In genomic region chr14:32933943-32934890, GRCh38 we compare ENCODE assay signal across 10 cellular contexts. TPM values are rescaled to one million over a fixed set of nuclear protein-coding genes. Genes with fewer than 3 reads are reported as not detected.
DNase-seq lines count a peak whose midpoint lies in the region; TF ChIP-seq lines count a peak whose summit lies in the region.
"Had no signal": no experiment of that assay in that cellular context is flagged by ENCODE, and none has a peak within 500 bp of the region (broad histone marks: within the 10 kb centered on the region; RNA-seq: fewer than 3 reads in every experiment).

No MANE protein-coding gene starts in this region.

- CTCF ChIA-PET in CD8-positive, alpha-beta memory T cell (lab: Charles Lee), result no interaction called here

- H3K14ac ChIP-seq in mesenchymal stem cell (ENCODE audit: low read length in 2 of 2), result peak overlapping the region in 1 of 2 experiments; percentile 74

- H4K8ac ChIP-seq in mesenchymal stem cell (ENCODE audit: low read length), result no peak overlapping the region

- intact Hi-C loops in uterus (cut with DNase I; ENCODE audit: low total_unique reads), result no loop called here

- H2BK12ac ChIP-seq in mesenchymal stem cell (ENCODE audit: low read length in 2 of 2), result peak overlapping the region in 1 of 2 experiments; percentile 18

- peak; percentile 60 for DNase-seq in GM03348 (ENCODE audit: low spot score)
- DNase-seq in NCI-H2171 treated with DMSO at 0.1 percent for 48 hours (lab: John Stamatoyannopoulos, UW), result peak; percentile 47
- peak; percentile 78 for DNase-seq in ecto neural progenitor cell (ENCODE audit: low spot score)
- DNase-seq in mesenchymal stem cell, result peak; percentile 64
- peak; percentile 23 to 25 for DNase-seq in uterus
- DNase-seq in NCI-H526 treated with DMSO at 0.1 percent for 48 hours (lab: John Stamatoyannopoulos, UW), result no peak
- DNase-seq in stimulated activated CD4-positive, alpha-beta T cell treated with anti-CD3 and anti-CD28 coated beads, Interleukin-2, amount 100 ng/mL, for 48 hours, result no peak
- no peak for DNase-seq in CD8-positive, alpha-beta memory T cell

- peak overlapping the region in 1 of 7 donors; percentile 50 for H3K4me3 Mint-ChIP-seq in CD8-positive, alpha-beta memory T cell

- H3K36me3 ChIP-seq in mesenchymal stem cell (ENCODE audit: control insufficient read depth in 1 of 2, insufficient read depth in 2 of 2, low read depth in 1 of 2, low read length in 2 of 2) (no peaks in the 10 kb centered on the region), uterus (no peaks in the 10 kb centered on the region)
- no peaks in the 10 kb centered on the region for H3K36me3 ChIP-seq in CD8-positive, alpha-beta memory T cell (ENCODE audit: insufficient read depth, low read length)
- H3K36me3 ChIP-seq: neutrophil had no signal

- no peak overlapping the region for H2BK120ac ChIP-seq in mesenchymal stem cell (ENCODE audit: low read depth, low read length)

- TF ChIP-seq CTCF in uterus (IDR thresholded peaks at IDR 0.05), result no peak

- H3K79me1 ChIP-seq in mesenchymal stem cell (replicated peaks; ENCODE audit: low read length, poor library complexity, severe bottlenecking), result no peaks in the 10 kb centered on the region

- no peak overlapping the region for H4K91ac ChIP-seq in mesenchymal stem cell (ENCODE audit: low read length)

- peak overlapping the region; percentile 45 to 56 for H3K18ac ChIP-seq in mesenchymal stem cell (ENCODE audit: low read depth in 1 of 2, low read length in 2 of 2)

- no peak overlapping the region for H2BK15ac ChIP-seq in mesenchymal stem cell (ENCODE audit: low read depth, poor library complexity, severe bottlenecking)

- H2BK5ac ChIP-seq in mesenchymal stem cell (ENCODE audit: low read depth, low read length, poor library complexity, severe bottlenecking), result no peak overlapping the region

- peaks cover 37 to 55% of the 10 kb centered on the region in 2 donors for H3K27me3 Mint-ChIP-seq in CD8-positive, alpha-beta memory T cell

- no peaks in the 10 kb centered on the region for H3K9me3 ChIP-seq in mesenchymal stem cell (ENCODE audit: control insufficient read depth, low read length)
- no peaks in the 10 kb centered on the region for H3K9me3 ChIP-seq in uterus
- H3K9me3 ChIP-seq in CD8-positive, alpha-beta memory T cell (ENCODE audit: low read length), result no peaks in the 10 kb centered on the region
- H3K9me3 ChIP-seq: neutrophil had no signal

- H3K23ac ChIP-seq in mesenchymal stem cell (ENCODE audit: low read length in 2 of 2), result peak overlapping the region in 1 of 2 experiments; percentile 77

- H3K27ac Mint-ChIP-seq in CD8-positive, alpha-beta memory T cell, result no peak overlapping the region

- H3K27ac ChIP-seq in mesenchymal stem cell (ENCODE audit: low read length, poor library complexity, severe bottlenecking), result no peak overlapping the region
- no peak overlapping the region for H3K27ac ChIP-seq in uterus
- no peak overlapping the region for H3K27ac ChIP-seq in CD8-positive, alpha-beta memory T cell (ENCODE audit: low read depth, low read length)
- H3K27ac ChIP-seq: neutrophil had no signal

- H3K9ac ChIP-seq in mesenchymal stem cell (ENCODE audit: low read length), result peak overlapping the region; percentile 59

- H3K4me1 Mint-ChIP-seq in CD8-positive, alpha-beta memory T cell, result peaks cover 0 to 7% (median 4%) of the 10 kb centered on the region in 3 donors

- under 1% methylated on average over 62 of the region's 80 CpGs for WGBS in mesenchymal stem cell

- no peak overlapping the region for H2AFZ ChIP-seq in mesenchymal stem cell (ENCODE audit: low read depth, low read length)

- no peak for TF ChIP-seq POLR2A in uterus (IDR thresholded peaks at IDR 0.05)

- H3K4me2 ChIP-seq in mesenchymal stem cell (ENCODE audit: low read length, poor library complexity, severe bottlenecking), result peak overlapping the region; percentile 97

- H3K4me3 ChIP-seq in mesenchymal stem cell (ENCODE audit: insufficient read depth in 1 of 2, low read depth in 1 of 2, low read length in 2 of 2) (peak overlapping the region; percentile 41 to 85), uterus (peak overlapping the region; percentile 27 to 41)
- no peak overlapping the region for H3K4me3 ChIP-seq in CD8-positive, alpha-beta memory T cell (ENCODE audit: low read length)

- H3K9me3 Mint-ChIP-seq in CD8-positive, alpha-beta memory T cell, result peaks cover 0 to 10% (median 6%) of the 10 kb centered on the region in 5 donors

- no peak overlapping the region for H2AK5ac ChIP-seq in mesenchymal stem cell (ENCODE audit: low read length, severe bottlenecking)

- no peak overlapping the region for H3K4ac ChIP-seq in mesenchymal stem cell (ENCODE audit: low read depth in 1 of 2, low read length in 2 of 2)

- H3K36me3 Mint-ChIP-seq in CD8-positive, alpha-beta memory T cell, result peaks cover 0 to 4% (median 0%) of the 10 kb centered on the region in 3 donors

- POLR2A ChIA-PET in CD8-positive, alpha-beta memory T cell (lab: Charles Lee), result no interaction called here

- H3K27me3 ChIP-seq in mesenchymal stem cell (ENCODE audit: control insufficient read depth in 1 of 2, insufficient read depth in 1 of 2, low read length in 2 of 2) (peaks cover 41 to 53% of the 10 kb centered on the region in 2 experiments), uterus (peaks cover 11 to 25% of the 10 kb centered on the region in 2 donors)
- H3K27me3 ChIP-seq in CD8-positive, alpha-beta memory T cell (ENCODE audit: insufficient read depth, low read length, poor library complexity, severe bottlenecking), result no peaks in the 10 kb centered on the region

- peaks cover 33% of the 10 kb centered on the region for H3K4me1 ChIP-seq in mesenchymal stem cell (ENCODE audit: control insufficient read depth, insufficient read depth, low read depth, low read length)
- peaks cover 0 to 16% of the 10 kb centered on the region in 2 donors for H3K4me1 ChIP-seq in uterus
- H3K4me1 ChIP-seq in CD8-positive, alpha-beta memory T cell (ENCODE audit: insufficient read depth, low read length), result no peaks in the 10 kb centered on the region

RNA-seq across cellular contexts. Expression of gene NPAS3, which starts 4.5 kb away (rescaled TPM):
- 2.7 TPM for polyA plus RNA-seq in mesenchymal stem cell (2013, experiment 1 of 2)
- polyA plus RNA-seq in mesenchymal stem cell (2013, experiment 2 of 2), result 2.9 TPM
- total RNA-seq in uterus, result 10 to 100 TPM in 1 of 4 donors, 1 to 10 TPM in 2, under 1 TPM in 1; 0.51 to 15.2 (median 6.6) TPM
- not detected for total RNA-seq in CD8-positive, alpha-beta memory T cell
- not detected for polyA plus RNA-seq in CD8-positive, alpha-beta memory T cell
- total RNA-seq: LHCN-M2 had no signal

Comparison
In these comparisons a context has a peak if more than half of its experiments do, and no peak if none do; other contexts are left out.
1. DNase-seq: peak in GM03348 (single experiment), NCI-H2171 treated with DMSO at 0.1 percent for 48 hours (single experiment), ecto neural progenitor cell (single experiment), mesenchymal stem cell (single experiment) and uterus (2 of 2); none in NCI-H526 treated with DMSO at 0.1 percent for 48 hours (single experiment), stimulated activated CD4-positive, alpha-beta T cell treated with anti-CD3 and anti-CD28 coated beads, Interleukin-2, amount 100 ng/mL, for 48 hours (0 of 2) and CD8-positive, alpha-beta memory T cell (0 of 5).